9 cellular contexts compared by ENCODE assay signal in the genomic region with DNA sequence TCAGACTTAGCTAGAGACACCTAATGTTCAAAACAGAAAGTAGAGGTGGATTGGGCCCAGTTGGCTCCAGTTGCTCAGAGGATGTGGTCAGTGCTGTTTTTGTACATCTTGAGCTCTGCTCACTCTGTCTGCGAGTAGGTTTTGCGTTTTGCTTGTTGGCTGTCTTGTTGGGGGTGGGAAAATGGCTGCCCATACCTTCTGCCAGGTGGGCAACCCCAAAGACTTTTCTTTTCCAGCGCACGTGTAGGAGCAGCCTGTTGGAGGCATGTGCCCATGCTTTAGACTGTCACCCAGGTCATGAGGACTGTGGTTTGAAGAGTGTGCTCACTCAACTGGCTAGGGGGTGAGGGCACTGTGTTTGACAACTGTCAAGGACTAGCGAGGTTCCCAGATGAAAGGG.
DNase-seq lines count a peak whose midpoint lies in the region; ATAC-seq lines count a peak whose summit lies in the region.
"Had no signal": no experiment of that assay in that cellular context is flagged by ENCODE, and none has a peak within 500 bp of the region (broad histone marks: within the 10 kb centered on the region; RNA-seq: fewer than 3 reads in every experiment).

No MANE protein-coding gene starts in this region.

- no peak for DNase-seq in activated T-cell treated with anti-CD3 and anti-CD28 coated beads, Interleukin-2, amount 50 U/mL, for 24 hours
- DNase-seq in activated T-cell treated with anti-CD3 and anti-CD28 coated beads, Interleukin-2, amount 50 U/mL, for 1 hour = no peak
- DNase-seq in SK-N-DZ (ENCODE audit: low spot score) (peak; percentile 24), NCI-H2171 (lab: John Stamatoyannopoulos, UW) (no peak), NCI-H1436 (lab: John Stamatoyannopoulos, UW) (no peak), KG1 (lab: John Stamatoyannopoulos, UW) (no peak)
- peak; percentile 23 for DNase-seq in stimulated activated naive CD8-positive, alpha-beta T cell treated with anti-CD3 and anti-CD28 coated beads, Interleukin-15, Interleukin-2, amounts not matched to agents 100 U/mL and 50 U/mL, for 24 hours
- DNase-seq: stimulated activated CD4-positive, alpha-beta T cell treated with anti-CD3 and anti-CD28 coated beads, Interleukin-15, amount 100 ng/mL, for 24 hours had no signal

- H3K4me1 Mint-ChIP-seq in activated T-cell treated with anti-CD3 and anti-CD28 coated beads, Interleukin-2, amount 50 U/mL, for 24 hours (ENCODE audit: low read depth) = peaks cover 78% of the 10 kb centered on the region

- no peaks in the 10 kb centered on the region for H3K27me3 Mint-ChIP-seq in activated T-cell treated with anti-CD3 and anti-CD28 coated beads, Interleukin-2, amount 50 U/mL, for 24 hours

- ATAC-seq in HG02678 (IDR thresholded peaks at IDR 0.05; ENCODE audit: unreplicated experiment) = peak; percentile 64
- ATAC-seq in stimulated activated naive CD8-positive, alpha-beta T cell treated with anti-CD3 and anti-CD28 coated beads, Interleukin-15, Interleukin-2, amounts not matched to agents 100 U/mL and 50 U/mL, for 24 hours = no peak

- H3K36me3 Mint-ChIP-seq in activated T-cell treated with anti-CD3 and anti-CD28 coated beads, Interleukin-2, amount 50 U/mL, for 24 hours (ENCODE audit: low read depth) = peaks cover 2% of the 10 kb centered on the region

- peak overlapping the region; percentile 43 for H3K4me3 Mint-ChIP-seq in activated T-cell treated with anti-CD3 and anti-CD28 coated beads, Interleukin-2, amount 50 U/mL, for 24 hours

- peak overlapping the region; percentile 85 for H3K27ac Mint-ChIP-seq in activated T-cell treated with anti-CD3 and anti-CD28 coated beads, Interleukin-2, amount 50 U/mL, for 24 hours

- peaks cover 2% of the 10 kb centered on the region for H3K9me3 Mint-ChIP-seq in activated T-cell treated with anti-CD3 and anti-CD28 coated beads, Interleukin-2, amount 50 U/mL, for 24 hours

Comparison
In these comparisons a context has a peak if more than half of its experiments do, and no peak if none do; other contexts are left out.
1. DNase-seq: peak in SK-N-DZ (single experiment) and stimulated activated naive CD8-positive, alpha-beta T cell treated with anti-CD3 and anti-CD28 coated beads, Interleukin-15, Interleukin-2, amounts not matched to agents 100 U/mL and 50 U/mL, for 24 hours (single experiment); none in activated T-cell treated with anti-CD3 and anti-CD28 coated beads, Interleukin-2, amount 50 U/mL, for 24 hours (single experiment), activated T-cell treated with anti-CD3 and anti-CD28 coated beads, Interleukin-2, amount 50 U/mL, for 1 hour (single experiment), NCI-H2171 (single experiment), NCI-H1436 (single experiment) and KG1 (single experiment).